Comparison of ENCODE assay signal across 2 cellular contexts in the genomic region with DNA sequence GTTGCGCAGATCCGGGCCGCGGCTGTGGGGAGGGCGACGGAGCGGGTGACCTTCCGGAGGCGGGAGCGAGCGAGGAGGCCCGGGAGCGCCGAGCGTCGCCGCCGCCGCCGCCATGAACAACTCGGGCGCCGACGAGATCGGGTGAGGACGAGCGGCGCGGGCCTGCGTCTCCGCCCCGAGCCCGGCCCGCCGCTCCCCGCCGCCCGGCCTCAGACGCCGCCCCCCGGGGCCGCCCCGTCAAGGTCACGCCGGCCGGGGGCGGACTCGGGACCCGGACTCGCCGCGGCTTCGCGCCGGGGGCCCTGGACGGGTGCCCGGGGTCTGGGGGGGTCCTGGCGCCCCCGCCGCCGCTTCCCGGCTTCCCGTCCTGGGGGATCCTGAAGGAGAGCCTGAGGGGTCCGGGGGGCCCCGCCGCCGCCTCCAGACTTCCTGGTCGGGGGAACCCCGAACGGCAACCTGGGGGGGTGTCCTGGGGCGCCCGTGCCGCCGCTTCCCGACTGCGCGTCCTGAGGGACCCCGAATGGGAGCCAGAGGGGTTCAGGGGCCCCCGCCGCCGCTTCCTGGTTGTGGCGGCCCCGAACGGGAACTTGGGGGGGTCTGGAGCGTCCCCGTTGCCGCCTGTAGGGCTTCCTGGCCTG.
TF ChIP-seq lines count a peak whose summit lies in the region.

No MANE protein-coding gene starts in this region.

TF ChIP-seq in IMR-90, 13 proteins besides CTCF, POLR2A, EP300 and RAD21:
- TF ChIP-seq RFX5 (IDR thresholded peaks at IDR 0.05; ENCODE audit: low read depth, low read length) = no peak
- no peak for TF ChIP-seq MXI1 (IDR thresholded peaks at IDR 0.05; ENCODE audit: borderline replicate concordance, low read depth, low read length)
- TF ChIP-seq MAFK (IDR thresholded peaks at IDR 0.05; ENCODE audit: low read depth, low read length) = no peak
- no peak; the same call in 1 of the 2 replicates for TF ChIP-seq CHD1 (IDR thresholded peaks at IDR 0.05; ENCODE audit: low read depth, low read length)
- peak; percentile 28; the same call in 1 of the 2 replicates for TF ChIP-seq MAZ (IDR thresholded peaks at IDR 0.05; ENCODE audit: borderline replicate concordance, low read depth, low read length)
- TF ChIP-seq CEBPB (IDR thresholded peaks at IDR 0.05; ENCODE audit: low read depth, low read length) = no peak
- TF ChIP-seq, protein P1, sequence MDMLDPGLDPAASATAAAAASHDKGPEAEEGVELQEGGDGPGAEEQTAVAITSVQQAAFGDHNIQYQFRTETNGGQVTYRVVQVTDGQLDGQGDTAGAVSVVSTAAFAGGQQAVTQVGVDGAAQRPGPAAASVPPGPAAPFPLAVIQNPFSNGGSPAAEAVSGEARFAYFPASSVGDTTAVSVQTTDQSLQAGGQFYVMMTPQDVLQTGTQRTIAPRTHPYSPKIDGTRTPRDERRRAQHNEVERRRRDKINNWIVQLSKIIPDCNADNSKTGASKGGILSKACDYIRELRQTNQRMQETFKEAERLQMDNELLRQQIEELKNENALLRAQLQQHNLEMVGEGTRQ (IDR thresholded peaks at IDR 0.05; ENCODE audit: low read depth, low read length) = no peak
- TF ChIP-seq, protein P2, sequence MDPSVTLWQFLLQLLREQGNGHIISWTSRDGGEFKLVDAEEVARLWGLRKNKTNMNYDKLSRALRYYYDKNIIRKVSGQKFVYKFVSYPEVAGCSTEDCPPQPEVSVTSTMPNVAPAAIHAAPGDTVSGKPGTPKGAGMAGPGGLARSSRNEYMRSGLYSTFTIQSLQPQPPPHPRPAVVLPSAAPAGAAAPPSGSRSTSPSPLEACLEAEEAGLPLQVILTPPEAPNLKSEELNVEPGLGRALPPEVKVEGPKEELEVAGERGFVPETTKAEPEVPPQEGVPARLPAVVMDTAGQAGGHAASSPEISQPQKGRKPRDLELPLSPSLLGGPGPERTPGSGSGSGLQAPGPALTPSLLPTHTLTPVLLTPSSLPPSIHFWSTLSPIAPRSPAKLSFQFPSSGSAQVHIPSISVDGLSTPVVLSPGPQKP (IDR thresholded peaks at IDR 0.05; ENCODE audit: borderline replicate concordance, low read depth, low read length) = no peak

TF ChIP-seq in GM12891, 5 proteins besides CTCF, POLR2A, EP300 and RAD21:
- TF ChIP-seq POLR2AphosphoS5 (IDR thresholded peaks at IDR 0.05; ENCODE audit: low read depth, low read length) (no peak), TAF1 (IDR thresholded peaks at IDR 0.05; ENCODE audit: low read depth, low read length) (no peak), PAX5 (IDR thresholded peaks at IDR 0.05; ENCODE audit: insufficient read depth, low read length, severe bottlenecking) (no peak), SPI1 (IDR thresholded peaks at IDR 0.05; ENCODE audit: low read depth, low read length) (no peak), POU2F2 (IDR thresholded peaks at IDR 0.05; ENCODE audit: low read depth, low read length) (no peak)
TF ChIP-seq in GM12891: peak in this region for 0.
